Comparison of ENCODE assay signal across 31 cellular contexts in genomic region chr14:97575677-97576076, GRCh38.
"Had no signal": no experiment of that assay in that cellular context is flagged by ENCODE, and none has a peak within 500 bp of the region (broad histone marks: within the 10 kb centered on the region; RNA-seq: fewer than 3 reads in every experiment).

No MANE protein-coding gene starts in this region.

- H3K27ac Mint-ChIP-seq: naive thymus-derived CD4-positive, alpha-beta T cell; natural killer cell; nephron; neural progenitor cell; stimulated activated memory B cell treated with anti-CD40 and anti-IgM and Interleukin-4, amounts not matched to agents 10 μg/mL and 1 μg/mL and 100 μg/mL, for 72 hours; stimulated activated naive CD8-positive, alpha-beta T cell treated with anti-CD3 and anti-CD28 coated beads, Interleukin-15, amount 100 ng/mL, for 72 hours; type B pancreatic cell had no signal

- H3K4me2 ChIP-seq: neural progenitor cell, smooth muscle cell had no signal

- H3K4me1 Mint-ChIP-seq: nephron; stimulated activated memory B cell treated with anti-CD40 and anti-IgM and Interleukin-4, amounts not matched to agents 10 μg/mL and 1 μg/mL and 100 μg/mL, for 72 hours; stimulated activated naive CD8-positive, alpha-beta T cell treated with anti-CD3 and anti-CD28 coated beads, Interleukin-15, amount 100 ng/mL, for 72 hours had no signal

- H3K9me3 Mint-ChIP-seq: type B pancreatic cell had no signal

- H3K27me3 Mint-ChIP-seq: naive thymus-derived CD4-positive, alpha-beta T cell; stimulated activated memory B cell treated with anti-CD40 and anti-IgM and Interleukin-4, amounts not matched to agents 10 μg/mL and 1 μg/mL and 100 μg/mL, for 72 hours; stimulated activated naive CD8-positive, alpha-beta T cell treated with anti-CD3 and anti-CD28 coated beads, Interleukin-15, amount 100 ng/mL, for 72 hours had no signal

- H3K27ac ChIP-seq: neural progenitor cell, ovary, parathyroid adenoma, prostate gland, right atrium auricular region, skin epidermis, spleen, suprapubic skin, testis, tibial artery, transverse colon, upper lobe of right lung, uterus had no signal

- H3K4me1 ChIP-seq: neural progenitor cell, parathyroid adenoma, prostate gland, right atrium auricular region, spleen, suprapubic skin, testis, tibial artery, transverse colon, upper lobe of right lung, uterus had no signal

- DNase-seq: naive thymus-derived CD4-positive, alpha-beta T cell; natural killer cell; occipital lobe; ovary; retina; spleen; stimulated activated CD4-positive, alpha-beta T cell treated with anti-CD3 and anti-CD28 coated beads, Interleukin-12 subunit alpha, Interleukin-12 subunit beta, amount 100 ng/mL, for 4 hours; stimulated activated CD4-positive, alpha-beta T cell treated with anti-CD3 and anti-CD28 coated beads, Interleukin-1b, Interleukin-23, amount 100 ng/mL, for 48 hours; stimulated activated CD4-positive, alpha-beta T cell treated with anti-CD3 and anti-CD28 coated beads, Interleukin-4, amount 100 ng/mL, for 1 hour; stimulated activated CD4-positive, alpha-beta T cell treated with anti-CD3 and anti-CD28 coated beads, Interleukin-4, amount 100 ng/mL, for 4 hours; stimulated activated CD8-positive, alpha-beta memory T cell treated with anti-CD3 and anti-CD28 coated beads, Interleukin-4, amount 100 ng/mL, for 48 hours; stimulated activated naive CD4-positive, alpha-beta T cell; stimulated activated naive CD8-positive, alpha-beta T cell treated with anti-CD3 and anti-CD28 coated beads, Interleukin-15, amount 100 ng/mL, for 72 hours; stimulated activated naive CD8-positive, alpha-beta T cell treated with anti-CD3 and anti-CD28 coated beads, Interleukin-15, Interleukin-2, amounts not matched to agents 100 U/mL and 50 U/mL, for 24 hours; substantia nigra; testis; tibial artery; transverse colon; upper lobe of right lung; uterus had no signal

- H3K9me3 ChIP-seq: ovary, prostate gland, right atrium auricular region, suprapubic skin, testis, transverse colon, upper lobe of right lung, uterus had no signal

- H3K9ac ChIP-seq: neural progenitor cell, parathyroid adenoma had no signal

- H2AFZ ChIP-seq: neural progenitor cell, parathyroid adenoma had no signal

- H3K4me3 Mint-ChIP-seq: naive thymus-derived CD4-positive, alpha-beta T cell; natural killer cell; nephron; neural progenitor cell; stimulated activated memory B cell treated with anti-CD40 and anti-IgM and Interleukin-4, amounts not matched to agents 10 μg/mL and 1 μg/mL and 100 μg/mL, for 72 hours; stimulated activated naive CD8-positive, alpha-beta T cell treated with anti-CD3 and anti-CD28 coated beads, Interleukin-15, amount 100 ng/mL, for 72 hours; type B pancreatic cell had no signal

- H3K4me3 ChIP-seq: neural progenitor cell, ovary, prostate gland, right atrium auricular region, skin epidermis, smooth muscle cell, spleen, suprapubic skin, testis, tibial artery, transverse colon, upper lobe of right lung, uterus had no signal

- H3K36me3 ChIP-seq: neural progenitor cell, ovary, prostate gland, right atrium auricular region, spleen, suprapubic skin, tibial artery, transverse colon, upper lobe of right lung, uterus had no signal

- H3K27me3 ChIP-seq: neural progenitor cell, ovary, right atrium auricular region, spleen, suprapubic skin, testis, tibial artery, transverse colon, upper lobe of right lung, uterus had no signal

- ATAC-seq: naive thymus-derived CD4-positive, alpha-beta T cell; natural killer cell; sciatic nerve; stimulated activated memory B cell treated with anti-CD40 and anti-IgM and Interleukin-4, amounts not matched to agents 10 μg/mL and 1 μg/mL and 100 μg/mL, for 72 hours; stimulated activated naive CD8-positive, alpha-beta T cell treated with anti-CD3 and anti-CD28 coated beads, Interleukin-15, amount 100 ng/mL, for 72 hours; stimulated activated naive CD8-positive, alpha-beta T cell treated with anti-CD3 and anti-CD28 coated beads, Interleukin-15, Interleukin-2, amounts not matched to agents 100 U/mL and 50 U/mL, for 24 hours; upper lobe of right lung had no signal

- H3K36me3 Mint-ChIP-seq: natural killer cell; neural progenitor cell; stimulated activated memory B cell treated with anti-CD40 and anti-IgM and Interleukin-4, amounts not matched to agents 10 μg/mL and 1 μg/mL and 100 μg/mL, for 72 hours; type B pancreatic cell had no signal

- H3K79me2 ChIP-seq: parathyroid adenoma had no signal
